Comparison of ENCODE assay signal across 1 cellular context in the genomic region with DNA sequence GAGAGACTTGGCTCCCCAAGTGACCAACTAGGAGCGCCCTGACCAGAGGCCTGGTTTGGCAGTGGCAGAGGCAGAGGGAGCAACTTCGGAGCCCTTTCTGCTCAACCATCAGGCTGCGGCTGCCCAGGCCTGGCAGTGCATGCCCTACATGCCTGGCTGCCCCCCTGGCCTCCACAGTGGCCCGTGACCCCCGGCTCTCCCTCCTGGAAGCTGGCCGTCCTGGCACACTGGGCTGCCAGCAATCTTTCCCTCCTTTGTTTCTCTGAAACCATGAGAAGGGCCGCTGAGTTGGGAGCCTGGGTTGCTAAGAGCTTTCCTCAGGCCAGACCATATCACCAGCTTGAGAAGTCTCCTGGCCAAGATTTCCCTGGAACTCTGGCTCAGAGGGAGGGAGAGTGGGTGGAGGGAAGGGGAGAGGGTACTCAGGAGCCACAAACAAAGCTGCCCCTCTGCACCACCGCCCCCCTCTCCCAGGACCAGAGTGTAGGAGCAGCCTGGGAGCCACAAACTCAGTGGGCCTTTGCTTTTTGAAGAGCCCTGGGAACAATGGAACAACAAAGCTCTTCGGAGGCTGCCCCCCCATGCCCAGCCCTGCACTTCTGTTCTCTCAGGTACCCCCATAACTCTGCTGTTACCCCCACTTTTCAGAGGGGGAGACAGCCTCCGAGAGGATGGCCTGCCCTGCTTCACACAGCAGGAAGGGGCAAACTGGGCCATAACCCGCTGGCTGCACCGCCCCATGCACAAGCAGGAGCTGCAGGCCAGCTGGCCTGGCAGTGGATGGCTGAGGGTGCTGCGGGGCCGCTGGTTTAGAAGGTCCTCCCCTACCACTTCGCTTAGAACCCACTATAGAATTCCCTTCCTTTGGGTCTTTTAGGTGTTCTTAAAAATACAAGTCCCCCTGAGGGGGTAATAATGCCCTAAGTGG.
TF ChIP-seq lines count a peak whose summit lies in the region.

No MANE protein-coding gene starts in this region.

TF ChIP-seq in GM23338, 12 proteins besides CTCF, POLR2A, EP300 and RAD21:
- TF ChIP-seq, protein P1, sequence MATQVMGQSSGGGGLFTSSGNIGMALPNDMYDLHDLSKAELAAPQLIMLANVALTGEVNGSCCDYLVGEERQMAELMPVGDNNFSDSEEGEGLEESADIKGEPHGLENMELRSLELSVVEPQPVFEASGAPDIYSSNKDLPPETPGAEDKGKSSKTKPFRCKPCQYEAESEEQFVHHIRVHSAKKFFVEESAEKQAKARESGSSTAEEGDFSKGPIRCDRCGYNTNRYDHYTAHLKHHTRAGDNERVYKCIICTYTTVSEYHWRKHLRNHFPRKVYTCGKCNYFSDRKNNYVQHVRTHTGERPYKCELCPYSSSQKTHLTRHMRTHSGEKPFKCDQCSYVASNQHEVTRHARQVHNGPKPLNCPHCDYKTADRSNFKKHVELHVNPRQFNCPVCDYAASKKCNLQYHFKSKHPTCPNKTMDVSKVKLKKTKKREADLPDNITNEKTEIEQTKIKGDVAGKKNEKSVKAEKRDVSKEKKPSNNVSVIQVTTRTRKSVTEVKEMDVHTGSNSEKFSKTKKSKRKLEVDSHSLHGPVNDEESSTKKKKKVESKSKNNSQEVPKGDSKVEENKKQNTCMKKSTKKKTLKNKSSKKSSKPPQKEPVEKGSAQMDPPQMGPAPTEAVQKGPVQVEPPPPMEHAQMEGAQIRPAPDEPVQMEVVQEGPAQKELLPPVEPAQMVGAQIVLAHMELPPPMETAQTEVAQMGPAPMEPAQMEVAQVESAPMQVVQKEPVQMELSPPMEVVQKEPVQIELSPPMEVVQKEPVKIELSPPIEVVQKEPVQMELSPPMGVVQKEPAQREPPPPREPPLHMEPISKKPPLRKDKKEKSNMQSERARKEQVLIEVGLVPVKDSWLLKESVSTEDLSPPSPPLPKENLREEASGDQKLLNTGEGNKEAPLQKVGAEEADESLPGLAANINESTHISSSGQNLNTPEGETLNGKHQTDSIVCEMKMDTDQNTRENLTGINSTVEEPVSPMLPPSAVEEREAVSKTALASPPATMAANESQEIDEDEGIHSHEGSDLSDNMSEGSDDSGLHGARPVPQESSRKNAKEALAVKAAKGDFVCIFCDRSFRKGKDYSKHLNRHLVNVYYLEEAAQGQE (IDR thresholded peaks at IDR 0.05; ENCODE audit: unreplicated experiment): no peak
- TF ChIP-seq, protein P2, sequence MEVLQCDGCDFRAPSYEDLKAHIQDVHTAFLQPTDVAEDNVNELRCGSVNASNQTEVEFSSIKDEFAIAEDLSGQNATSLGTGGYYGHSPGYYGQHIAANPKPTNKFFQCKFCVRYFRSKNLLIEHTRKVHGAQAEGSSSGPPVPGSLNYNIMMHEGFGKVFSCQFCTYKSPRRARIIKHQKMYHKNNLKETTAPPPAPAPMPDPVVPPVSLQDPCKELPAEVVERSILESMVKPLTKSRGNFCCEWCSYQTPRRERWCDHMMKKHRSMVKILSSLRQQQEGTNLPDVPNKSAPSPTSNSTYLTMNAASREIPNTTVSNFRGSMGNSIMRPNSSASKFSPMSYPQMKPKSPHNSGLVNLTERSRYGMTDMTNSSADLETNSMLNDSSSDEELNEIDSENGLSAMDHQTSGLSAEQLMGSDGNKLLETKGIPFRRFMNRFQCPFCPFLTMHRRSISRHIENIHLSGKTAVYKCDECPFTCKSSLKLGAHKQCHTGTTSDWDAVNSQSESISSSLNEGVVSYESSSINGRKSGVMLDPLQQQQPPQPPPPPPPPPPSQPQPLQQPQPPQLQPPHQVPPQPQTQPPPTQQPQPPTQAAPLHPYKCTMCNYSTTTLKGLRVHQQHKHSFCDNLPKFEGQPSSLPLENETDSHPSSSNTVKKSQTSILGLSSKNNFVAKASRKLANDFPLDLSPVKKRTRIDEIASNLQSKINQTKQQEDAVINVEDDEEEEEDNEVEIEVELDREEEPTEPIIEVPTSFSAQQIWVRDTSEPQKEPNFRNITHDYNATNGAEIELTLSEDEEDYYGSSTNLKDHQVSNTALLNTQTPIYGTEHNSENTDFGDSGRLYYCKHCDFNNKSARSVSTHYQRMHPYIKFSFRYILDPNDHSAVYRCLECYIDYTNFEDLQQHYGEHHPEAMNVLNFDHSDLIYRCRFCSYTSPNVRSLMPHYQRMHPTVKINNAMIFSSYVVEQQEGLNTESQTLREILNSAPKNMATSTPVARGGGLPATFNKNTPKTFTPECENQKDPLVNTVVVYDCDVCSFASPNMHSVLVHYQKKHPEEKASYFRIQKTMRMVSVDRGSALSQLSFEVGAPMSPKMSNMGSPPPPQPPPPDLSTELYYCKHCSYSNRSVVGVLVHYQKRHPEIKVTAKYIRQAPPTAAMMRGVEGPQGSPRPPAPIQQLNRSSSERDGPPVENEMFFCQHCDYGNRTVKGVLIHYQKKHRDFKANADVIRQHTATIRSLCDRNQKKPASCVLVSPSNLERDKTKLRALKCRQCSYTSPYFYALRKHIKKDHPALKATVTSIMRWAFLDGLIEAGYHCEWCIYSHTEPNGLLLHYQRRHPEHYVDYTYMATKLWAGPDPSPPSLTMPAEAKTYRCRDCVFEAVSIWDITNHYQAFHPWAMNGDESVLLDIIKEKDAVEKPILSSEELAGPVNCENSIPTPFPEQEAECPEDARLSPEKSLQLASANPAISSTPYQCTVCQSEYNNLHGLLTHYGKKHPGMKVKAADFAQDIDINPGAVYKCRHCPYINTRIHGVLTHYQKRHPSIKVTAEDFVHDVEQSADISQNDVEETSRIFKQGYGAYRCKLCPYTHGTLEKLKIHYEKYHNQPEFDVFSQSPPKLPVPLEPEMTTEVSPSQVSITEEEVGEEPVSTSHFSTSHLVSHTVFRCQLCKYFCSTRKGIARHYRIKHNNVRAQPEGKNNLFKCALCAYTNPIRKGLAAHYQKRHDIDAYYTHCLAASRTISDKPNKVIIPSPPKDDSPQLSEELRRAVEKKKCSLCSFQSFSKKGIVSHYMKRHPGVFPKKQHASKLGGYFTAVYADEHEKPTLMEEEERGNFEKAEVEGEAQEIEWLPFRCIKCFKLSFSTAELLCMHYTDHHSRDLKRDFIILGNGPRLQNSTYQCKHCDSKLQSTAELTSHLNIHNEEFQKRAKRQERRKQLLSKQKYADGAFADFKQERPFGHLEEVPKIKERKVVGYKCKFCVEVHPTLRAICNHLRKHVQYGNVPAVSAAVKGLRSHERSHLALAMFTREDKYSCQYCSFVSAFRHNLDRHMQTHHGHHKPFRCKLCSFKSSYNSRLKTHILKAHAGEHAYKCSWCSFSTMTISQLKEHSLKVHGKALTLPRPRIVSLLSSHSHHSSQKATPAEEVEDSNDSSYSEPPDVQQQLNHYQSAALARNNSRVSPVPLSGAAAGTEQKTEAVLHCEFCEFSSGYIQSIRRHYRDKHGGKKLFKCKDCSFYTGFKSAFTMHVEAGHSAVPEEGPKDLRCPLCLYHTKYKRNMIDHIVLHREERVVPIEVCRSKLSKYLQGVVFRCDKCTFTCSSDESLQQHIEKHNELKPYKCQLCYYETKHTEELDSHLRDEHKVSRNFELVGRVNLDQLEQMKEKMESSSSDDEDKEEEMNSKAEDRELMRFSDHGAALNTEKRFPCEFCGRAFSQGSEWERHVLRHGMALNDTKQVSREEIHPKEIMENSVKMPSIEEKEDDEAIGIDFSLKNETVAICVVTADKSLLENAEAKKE (CRISPR knock-in tag; IDR thresholded peaks at IDR 0.05): no peak
- no peak for TF ChIP-seq NANOG (IDR thresholded peaks at IDR 0.05; ENCODE audit: borderline replicate concordance)
- TF ChIP-seq CREB1 (CRISPR knock-in tag; IDR thresholded peaks at IDR 0.05; ENCODE audit: low read depth): no peak
- TF ChIP-seq EZH2 (IDR thresholded peaks at IDR 0.05; ENCODE audit: low read depth, unreplicated experiment): no peak
- TF ChIP-seq, protein P3, sequence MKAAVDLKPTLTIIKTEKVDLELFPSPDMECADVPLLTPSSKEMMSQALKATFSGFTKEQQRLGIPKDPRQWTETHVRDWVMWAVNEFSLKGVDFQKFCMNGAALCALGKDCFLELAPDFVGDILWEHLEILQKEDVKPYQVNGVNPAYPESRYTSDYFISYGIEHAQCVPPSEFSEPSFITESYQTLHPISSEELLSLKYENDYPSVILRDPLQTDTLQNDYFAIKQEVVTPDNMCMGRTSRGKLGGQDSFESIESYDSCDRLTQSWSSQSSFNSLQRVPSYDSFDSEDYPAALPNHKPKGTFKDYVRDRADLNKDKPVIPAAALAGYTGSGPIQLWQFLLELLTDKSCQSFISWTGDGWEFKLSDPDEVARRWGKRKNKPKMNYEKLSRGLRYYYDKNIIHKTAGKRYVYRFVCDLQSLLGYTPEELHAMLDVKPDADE (IDR thresholded peaks at IDR 0.05): no peak
- no peak for TF ChIP-seq ZNF331 (CRISPR knock-in tag; IDR thresholded peaks at IDR 0.05; ENCODE audit: low read depth)
- no peak for TF ChIP-seq EZH2phosphoT487 (IDR thresholded peaks at IDR 0.05; ENCODE audit: unreplicated experiment)
- TF ChIP-seq POLR2AphosphoS5 (IDR thresholded peaks at IDR 0.05; ENCODE audit: low read depth): no peak
- no peak for TF ChIP-seq ZNF114 (CRISPR knock-in tag; IDR thresholded peaks at IDR 0.05)
- TF ChIP-seq JUNB (IDR thresholded peaks at IDR 0.05; ENCODE audit: unreplicated experiment): no peak
- no peak for TF ChIP-seq STAT1 (IDR thresholded peaks at IDR 0.05; ENCODE audit: unreplicated experiment)
